10 cellular contexts compared by ENCODE assay signal in genomic region chr2:27306657-27307544, GRCh38. TPM values are rescaled to one million over a fixed set of nuclear protein-coding genes. Genes with fewer than 3 reads are reported as not detected.
DNase-seq lines count a peak whose midpoint lies in the region; ATAC-seq and TF ChIP-seq lines count a peak whose summit lies in the region.
"Had no signal": no experiment of that assay in that cellular context is flagged by ENCODE, and none has a peak within 500 bp of the region (broad histone marks: within the 10 kb centered on the region; RNA-seq: fewer than 3 reads in every experiment).

No MANE protein-coding gene starts in this region.

- H3K4me1 Mint-ChIP-seq in CD4-positive, alpha-beta T cell (ENCODE audit: low read depth), result peaks cover 10% of the 10 kb centered on the region
- H3K4me1 Mint-ChIP-seq in activated naive CD8-positive, alpha-beta T cell treated with anti-CD3 and anti-CD28 coated beads, Interleukin-2, amount 10 ng/mL, durations not matched to agents 7 days and 5 days, result peaks cover 7% of the 10 kb centered on the region
- H3K4me1 Mint-ChIP-seq in natural killer cell, result peaks cover 0 to 12% of the 10 kb centered on the region in 2 donors

- intact Hi-C loops in CD4-positive, alpha-beta T cell (cut with DNase I, micrococcal nuclease), result no loop called here
- intact Hi-C loops in natural killer cell (cut with micrococcal nuclease), result no loop called here

- peak overlapping the region; percentile 45 for H3K4me3 Mint-ChIP-seq in CD4-positive, alpha-beta T cell
- H3K4me3 Mint-ChIP-seq in activated naive CD8-positive, alpha-beta T cell treated with anti-CD3 and anti-CD28 coated beads, Interleukin-2, amount 10 ng/mL, durations not matched to agents 7 days and 5 days, result peak overlapping the region; percentile 70
- peak overlapping the region; percentile 66 for H3K4me3 Mint-ChIP-seq in natural killer cell

- CTCF ChIA-PET in CD4-positive, alpha-beta T cell (lab: Charles Lee), result interaction anchor here (0.5 kb wide), 1 partner anchor 39 kb away, joined by 3 read pairs; no protein-coding TSS in a partner anchor

- peak in 3 of 10 experiments; percentile 9 to 16 (median 10) for DNase-seq in CD4-positive, alpha-beta T cell
- peak; percentile 25 for DNase-seq in NCI-H1694 (lab: John Stamatoyannopoulos, UW)
- peak; percentile 66 for DNase-seq in activated naive CD8-positive, alpha-beta T cell treated with anti-CD3 and anti-CD28 coated beads, Interleukin-2, amount 10 ng/mL, durations not matched to agents 7 days and 5 days
- DNase-seq in natural killer cell, result no peak
- DNase-seq in NCI-H1436 (lab: John Stamatoyannopoulos, UW), result no peak
- no peak for DNase-seq in NK-92 (lab: John Stamatoyannopoulos, UW; ENCODE audit: unreplicated experiment)
- DNase-seq: NCI-H2107 had no signal

- no peaks in the 10 kb centered on the region for H3K9me3 Mint-ChIP-seq in CD4-positive, alpha-beta T cell
- H3K9me3 Mint-ChIP-seq in activated naive CD8-positive, alpha-beta T cell treated with anti-CD3 and anti-CD28 coated beads, Interleukin-2, amount 10 ng/mL, durations not matched to agents 7 days and 5 days, result no peaks in the 10 kb centered on the region
- no peaks in the 10 kb centered on the region for H3K9me3 Mint-ChIP-seq in natural killer cell

- no peak for TF ChIP-seq CTCF in CD4-positive, alpha-beta T cell (IDR thresholded peaks at IDR 0.05)
- TF ChIP-seq CTCF in natural killer cell (IDR thresholded peaks at IDR 0.05), result no peak

- no peaks in the 10 kb centered on the region for H3K9me3 ChIP-seq in CD4-positive, alpha-beta T cell (ENCODE audit: control insufficient read depth, low read length)

- peaks cover 31% of the 10 kb centered on the region for H3K27me3 Mint-ChIP-seq in CD4-positive, alpha-beta T cell
- H3K27me3 Mint-ChIP-seq in activated naive CD8-positive, alpha-beta T cell treated with anti-CD3 and anti-CD28 coated beads, Interleukin-2, amount 10 ng/mL, durations not matched to agents 7 days and 5 days, result peaks cover 14% of the 10 kb centered on the region
- peaks cover 5 to 6% of the 10 kb centered on the region in 2 donors for H3K27me3 Mint-ChIP-seq in natural killer cell (ENCODE audit: low read depth in 2 of 2)

- H3K27ac Mint-ChIP-seq in CD4-positive, alpha-beta T cell, result no peak overlapping the region
- H3K27ac Mint-ChIP-seq in activated naive CD8-positive, alpha-beta T cell treated with anti-CD3 and anti-CD28 coated beads, Interleukin-2, amount 10 ng/mL, durations not matched to agents 7 days and 5 days, result no peak overlapping the region
- H3K27ac Mint-ChIP-seq in natural killer cell, result peak overlapping the region in 1 of 2 donors; percentile 36

- peaks cover 13% of the 10 kb centered on the region for H3K36me3 Mint-ChIP-seq in CD4-positive, alpha-beta T cell (ENCODE audit: low read depth)
- H3K36me3 Mint-ChIP-seq in activated naive CD8-positive, alpha-beta T cell treated with anti-CD3 and anti-CD28 coated beads, Interleukin-2, amount 10 ng/mL, durations not matched to agents 7 days and 5 days, result peaks cover 7% of the 10 kb centered on the region
- no peaks in the 10 kb centered on the region for H3K36me3 Mint-ChIP-seq in natural killer cell

- ATAC-seq in CD4-positive, alpha-beta T cell (ENCODE audit: poor library complexity), result peak; percentile 51
- peak; percentile 58 for ATAC-seq in activated naive CD8-positive, alpha-beta T cell treated with anti-CD3 and anti-CD28 coated beads, Interleukin-2, amount 10 ng/mL, durations not matched to agents 7 days and 5 days (ENCODE audit: low read depth)
- ATAC-seq in natural killer cell (peak; percentile 32 to 64 (median 60)), HG03196 (IDR thresholded peaks at IDR 0.05; ENCODE audit: unreplicated experiment) (no peak), GM21786 (IDR thresholded peaks at IDR 0.05; ENCODE audit: unreplicated experiment) (no peak)

- POLR2A ChIA-PET in CD4-positive, alpha-beta T cell (lab: Charles Lee), result no interaction called here
- POLR2A ChIA-PET in activated naive CD8-positive, alpha-beta T cell treated with anti-CD3 and anti-CD28 coated beads, Interleukin-2, amount 10 ng/mL, durations not matched to agents 7 days and 5 days (lab: Charles Lee), result no interaction called here

- H3K27me3 ChIP-seq in CD4-positive, alpha-beta T cell (ENCODE audit: control insufficient read depth, insufficient read depth, low read length), result peaks cover 24% of the 10 kb centered on the region

- no peak overlapping the region for H3K27ac ChIP-seq in CD4-positive, alpha-beta T cell (ENCODE audit: low read depth, low read length)

RNA-seq across cellular contexts. Expression of gene UCN, which starts 1.3 kb away (rescaled TPM):
- total RNA-seq in CD4-positive, alpha-beta T cell, result 1 to 10 TPM; 1.8 to 2.3 TPM
- total RNA-seq in activated naive CD8-positive, alpha-beta T cell treated with anti-CD3 and anti-CD28 coated beads, Interleukin-2, amount 10 ng/mL, durations not matched to agents 7 days and 5 days, result 1 to 10 TPM; 3.7 to 5.1 TPM
- 1 to 10 TPM; 1.6 to 3.6 (median 2.4) TPM for total RNA-seq in natural killer cell

RNA-seq across cellular contexts. Expression of gene MPV17, which starts 16.0 kb away (rescaled TPM):
- total RNA-seq in CD4-positive, alpha-beta T cell, result 10 to 100 TPM; 29.3 to 31.0 TPM
- 100 to 1,000 TPM in 1 of 2 experiments, 10 to 100 TPM in 1; 93.4 to 100 TPM for total RNA-seq in activated naive CD8-positive, alpha-beta T cell treated with anti-CD3 and anti-CD28 coated beads, Interleukin-2, amount 10 ng/mL, durations not matched to agents 7 days and 5 days
- total RNA-seq in natural killer cell, result 10 to 100 TPM; 63.9 to 75.2 (median 64.8) TPM

RNA-seq across cellular contexts. Expression of gene TRIM54, which starts 24.7 kb away (rescaled TPM):
- not detected for total RNA-seq in CD4-positive, alpha-beta T cell
- total RNA-seq in activated naive CD8-positive, alpha-beta T cell treated with anti-CD3 and anti-CD28 coated beads, Interleukin-2, amount 10 ng/mL, durations not matched to agents 7 days and 5 days, result under 1 TPM in 1 of 2 experiments, not detected in 1; 0.19 TPM
- total RNA-seq in natural killer cell, result under 1 TPM in 2 of 3 donors, not detected in 1; 0.18 to 0.21 TPM

RNA-seq across cellular contexts. Expression of gene DNAJC5G, which starts 31.7 kb away (rescaled TPM):
- not detected for total RNA-seq in CD4-positive, alpha-beta T cell
- not detected for total RNA-seq in activated naive CD8-positive, alpha-beta T cell treated with anti-CD3 and anti-CD28 coated beads, Interleukin-2, amount 10 ng/mL, durations not matched to agents 7 days and 5 days
- total RNA-seq in natural killer cell, result not detected
- total RNA-seq: activated CD8-positive, alpha-beta memory T cell treated with anti-CD3 and anti-CD28 coated beads for 36 hours had no signal

RNA-seq across cellular contexts. Expression of gene SLC30A3, which starts 44.1 kb away (rescaled TPM):
- total RNA-seq in CD4-positive, alpha-beta T cell, result not detected
- total RNA-seq in activated naive CD8-positive, alpha-beta T cell treated with anti-CD3 and anti-CD28 coated beads, Interleukin-2, amount 10 ng/mL, durations not matched to agents 7 days and 5 days, result under 1 TPM; 0.34 to 0.64 TPM
- total RNA-seq in natural killer cell, result not detected

Comparison
In these comparisons a context has a peak if more than half of its experiments do, and no peak if none do; other contexts are left out.
1. ATAC-seq: peak in CD4-positive, alpha-beta T cell (single experiment), activated naive CD8-positive, alpha-beta T cell treated with anti-CD3 and anti-CD28 coated beads, Interleukin-2, amount 10 ng/mL, durations not matched to agents 7 days and 5 days (single experiment) and natural killer cell (3 of 3); none in HG03196 (single experiment) and GM21786 (single experiment).
2. DNase-seq: peak in NCI-H1694 (single experiment) and activated naive CD8-positive, alpha-beta T cell treated with anti-CD3 and anti-CD28 coated beads, Interleukin-2, amount 10 ng/mL, durations not matched to agents 7 days and 5 days (single experiment); none in natural killer cell (single experiment), NCI-H1436 (single experiment) and NK-92 (single experiment).
3. Peak in every context shown above with its lines, with median percentiles within 50 percentile points of each other: H3K4me3 Mint-ChIP-seq.